19 cellular contexts compared by ENCODE assay signal in the genomic region with DNA sequence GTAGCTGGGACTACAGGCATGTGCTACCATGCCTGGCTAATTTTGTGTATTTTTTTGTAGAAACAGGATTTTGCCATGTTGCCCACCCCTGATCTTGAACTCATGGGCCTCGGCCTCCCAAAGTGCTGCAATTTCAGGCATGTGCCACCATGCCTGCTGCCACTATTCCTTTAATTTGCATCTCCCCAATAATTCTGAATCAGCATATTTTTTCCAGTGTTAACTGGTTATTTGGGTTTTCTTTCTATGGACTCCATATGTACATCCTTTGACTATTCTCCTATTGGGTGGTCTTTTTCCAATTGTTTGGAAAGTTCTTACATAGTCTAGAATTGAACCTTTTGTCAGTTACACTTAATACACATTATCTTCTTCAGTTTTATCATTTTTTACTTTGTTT.
"Had no signal": no experiment of that assay in that cellular context is flagged by ENCODE, and none has a peak within 500 bp of the region (broad histone marks: within the 10 kb centered on the region; RNA-seq: fewer than 3 reads in every experiment).

No MANE protein-coding gene starts in this region.

- H3K9me3 Mint-ChIP-seq: endodermal cell, nephron had no signal

- ATAC-seq: foreskin keratinocyte, left cardiac atrium, lower lobe of right lung, pancreas, right cardiac atrium had no signal

- H3K27me3 Mint-ChIP-seq: naive B cell, progenitor cell of endocrine pancreas had no signal

- H3K27ac Mint-ChIP-seq: endodermal cell, nephron, progenitor cell of endocrine pancreas had no signal

- H3K27ac ChIP-seq: foreskin keratinocyte, hepatocyte, left ventricle myocardium inferior, lower lobe of right lung, pancreas had no signal

- DNase-seq: effector CD4-positive, alpha-beta T cell; endodermal cell; erythroblast; foreskin keratinocyte; kidney; left cardiac atrium; left ventricle myocardium inferior; lower lobe of right lung; mesenchymal stem cell; naive B cell; occipital lobe; pancreas; right cardiac atrium; stimulated activated CD4-positive, alpha-beta T cell treated with anti-CD3 and anti-CD28 coated beads, Interleukin-2, amount 100 ng/mL, for 48 hours; stimulated activated naive CD4-positive, alpha-beta T cell treated with Interleukin-2 at 50 U/mL for 16 hours; trophoblast cell had no signal

- H3K4me1 Mint-ChIP-seq: naive B cell, nephron had no signal

- H3K4me3 Mint-ChIP-seq: endodermal cell, naive B cell, nephron had no signal
